Comparison of ENCODE assay signal across 1 cellular context in the genomic region with DNA sequence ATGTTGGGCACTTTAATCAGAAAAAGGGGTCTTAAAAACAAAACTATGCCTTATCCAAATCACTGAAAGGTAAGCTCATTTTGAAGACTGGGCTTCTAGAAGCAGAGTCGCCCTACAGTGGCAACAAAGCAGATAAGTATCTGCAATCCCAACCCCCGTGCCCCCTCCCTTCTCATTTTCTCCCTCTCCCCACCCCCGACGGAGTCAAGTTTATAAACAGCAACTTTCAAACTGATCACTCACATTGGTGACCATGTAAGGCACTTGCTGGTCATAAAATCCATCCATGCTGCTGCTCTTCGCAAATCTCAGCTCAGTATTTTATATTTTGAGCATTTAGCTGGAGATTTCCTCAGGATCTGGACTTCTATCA.
TF ChIP-seq lines count a peak whose summit lies in the region.

No MANE protein-coding gene starts in this region.

TF ChIP-seq in HEK293, 187 proteins besides CTCF, POLR2A, EP300 and RAD21 (continued from another document):
- TF ChIP-seq, protein P1, sequence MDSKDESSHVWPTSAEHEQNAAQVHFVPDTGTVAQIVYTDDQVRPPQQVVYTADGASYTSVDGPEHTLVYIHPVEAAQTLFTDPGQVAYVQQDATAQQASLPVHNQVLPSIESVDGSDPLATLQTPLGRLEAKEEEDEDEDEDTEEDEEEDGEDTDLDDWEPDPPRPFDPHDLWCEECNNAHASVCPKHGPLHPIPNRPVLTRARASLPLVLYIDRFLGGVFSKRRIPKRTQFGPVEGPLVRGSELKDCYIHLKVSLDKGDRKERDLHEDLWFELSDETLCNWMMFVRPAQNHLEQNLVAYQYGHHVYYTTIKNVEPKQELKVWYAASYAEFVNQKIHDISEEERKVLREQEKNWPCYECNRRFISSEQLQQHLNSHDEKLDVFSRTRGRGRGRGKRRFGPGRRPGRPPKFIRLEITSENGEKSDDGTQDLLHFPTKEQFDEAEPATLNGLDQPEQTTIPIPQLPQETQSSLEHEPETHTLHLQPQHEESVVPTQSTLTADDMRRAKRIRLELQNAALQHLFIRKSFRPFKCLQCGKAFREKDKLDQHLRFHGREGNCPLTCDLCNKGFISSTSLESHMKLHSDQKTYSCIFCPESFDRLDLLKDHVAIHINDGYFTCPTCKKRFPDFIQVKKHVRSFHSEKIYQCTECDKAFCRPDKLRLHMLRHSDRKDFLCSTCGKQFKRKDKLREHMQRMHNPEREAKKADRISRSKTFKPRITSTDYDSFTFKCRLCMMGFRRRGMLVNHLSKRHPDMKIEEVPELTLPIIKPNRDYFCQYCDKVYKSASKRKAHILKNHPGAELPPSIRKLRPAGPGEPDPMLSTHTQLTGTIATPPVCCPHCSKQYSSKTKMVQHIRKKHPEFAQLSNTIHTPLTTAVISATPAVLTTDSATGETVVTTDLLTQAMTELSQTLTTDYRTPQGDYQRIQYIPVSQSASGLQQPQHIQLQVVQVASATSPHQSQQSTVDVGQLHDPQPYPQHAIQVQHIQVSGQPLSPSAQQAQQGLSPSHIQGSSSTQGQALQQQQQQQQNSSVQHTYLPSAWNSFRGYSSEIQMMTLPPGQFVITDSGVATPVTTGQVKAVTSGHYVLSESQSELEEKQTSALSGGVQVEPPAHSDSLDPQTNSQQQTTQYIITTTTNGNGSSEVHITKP (tag by site-specific recombination; IDR thresholded peaks at IDR 0.05) = peak; percentile 60; the same call in 1 of the 2 replicates
- TF ChIP-seq YY1 (tag by site-specific recombination; IDR thresholded peaks at IDR 0.05) (no peak), ZBTB10 (tag by site-specific recombination; IDR thresholded peaks at IDR 0.05) (no peak), ZNF10 (tag by site-specific recombination; IDR thresholded peaks at IDR 0.05) (0 out of 2 replicates have a peak, but pooled peaks have one; percentile 8), ZNF24 (tag by site-specific recombination; IDR thresholded peaks at IDR 0.05) (no peak), ZNF791 (tag by site-specific recombination; IDR thresholded peaks at IDR 0.05) (no peak), ZNF623 (tag by site-specific recombination; IDR thresholded peaks at IDR 0.05) (no peak), IKZF3 (tag by site-specific recombination; IDR thresholded peaks at IDR 0.05) (no peak), ZBTB17 (tag by site-specific recombination; IDR thresholded peaks at IDR 0.05) (peak; percentile 23; the same call in 1 of the 2 replicates), SETDB1 (IDR thresholded peaks at IDR 0.05; ENCODE audit: insufficient read length, low read length) (no peak), ZNF658 (tag by site-specific recombination; IDR thresholded peaks at IDR 0.05) (no peak), ZNF544 (tag by site-specific recombination; IDR thresholded peaks at IDR 0.05) (no peak), ZNF266 (tag by site-specific recombination; IDR thresholded peaks at IDR 0.05; ENCODE audit: low read depth) (no peak), ZNF366 (tag by site-specific recombination; conservative IDR thresholded peaks at IDR 0.05) (no peak; the same call in 1 of the 2 replicates), ZSCAN16 (tag by site-specific recombination; IDR thresholded peaks at IDR 0.05) (no peak), ZNF341 (tag by site-specific recombination; IDR thresholded peaks at IDR 0.05; ENCODE audit: low read depth) (peak; percentile 67; the same call in 1 of the 2 replicates)
TF ChIP-seq in HEK293: peak in this region for 6.
